22 cellular contexts compared by ENCODE assay signal in the genomic region with DNA sequence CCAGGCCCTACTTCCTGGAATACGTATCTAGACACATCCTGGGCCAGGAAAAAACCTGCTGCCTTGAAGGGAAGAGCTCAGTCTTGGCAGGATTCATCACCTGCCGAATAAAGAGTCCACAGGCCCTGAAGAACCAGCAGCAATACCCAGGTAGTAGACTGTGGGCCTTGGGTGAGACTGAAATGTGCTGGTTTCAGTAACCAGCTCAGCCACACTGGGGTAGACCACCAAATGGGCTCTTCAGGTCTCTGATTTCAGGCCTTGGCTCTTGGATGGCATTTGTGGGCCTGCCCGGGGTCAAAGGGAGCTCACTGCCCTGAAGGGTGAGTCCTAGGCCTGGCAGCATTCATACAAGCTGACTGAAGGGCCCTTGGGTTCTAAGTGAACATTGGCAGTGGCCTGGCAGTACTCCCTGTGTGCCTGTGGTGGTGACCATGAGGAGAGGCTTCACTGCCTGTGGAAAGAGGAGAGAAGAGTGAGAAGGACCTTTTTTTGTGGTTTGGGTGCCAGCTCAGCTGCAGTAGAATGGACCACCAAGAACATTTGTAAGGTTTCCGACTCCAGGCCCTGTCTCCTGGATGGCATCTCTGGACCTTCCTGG.
A peak's percentile ranks its signal among the peaks of the same experiment; 100 is the strongest.
DNase-seq lines count a peak whose midpoint lies in the region; ATAC-seq, FAIRE-seq and TF ChIP-seq lines count a peak whose summit lies in the region.
"Had no signal": no experiment of that assay in that cellular context is flagged by ENCODE, and none has a peak within 500 bp of the region (broad histone marks: within the 10 kb centered on the region; RNA-seq: fewer than 3 reads in every experiment).

No MANE protein-coding gene starts in this region.

- H3K27ac ChIP-seq in C4-2B, result peak overlapping the region; percentile 11; the same call in 1 of the 2 replicates
- no peak overlapping the region for H3K27ac ChIP-seq in coronary artery
- H3K27ac ChIP-seq: BLaER1 treated with 17β-estradiol and CSF1 and Interleukin-3, amounts not matched to agents 10 nM and 100 nM had no signal

- H3K36me3 ChIP-seq in H7 (replicated peaks; ENCODE audit: control insufficient read depth, insufficient read depth, low read length), result no peaks in the 10 kb centered on the region
- H3K36me3 ChIP-seq: BE2C; BLaER1 treated with 17β-estradiol and CSF1 and Interleukin-3, amounts not matched to agents 10 nM and 100 nM had no signal

- peak; percentile 37 for FAIRE-seq in urothelium cell line (lab: Jason Lieb, UNC)
- FAIRE-seq: A204.1, GM12891, GM18507, H54 had no signal

- DNase-seq in activated CD8-positive, alpha-beta memory T cell treated with anti-CD3 and anti-CD28 coated beads for 24 hours, result peak; percentile 32
- DNase-seq in activated CD8-positive, alpha-beta memory T cell treated with anti-CD3 and anti-CD28 coated beads, Interleukin-2, amount 50 U/mL, for 48 hours, result no peak
- peak; percentile 66 for DNase-seq in coronary artery (ENCODE audit: low spot score)
- no peak for DNase-seq in urothelium cell line (ENCODE audit: low spot score)
- no peak for DNase-seq in H7
- DNase-seq: BE2C; Calu3; CD4-positive, alpha-beta memory T cell; COR-L47; DMS53; DMS79 treated with DMSO at 0.1 percent for 48 hours; GF-D8; GOT3; HCEC 1CT had no signal

- H3K27me3 ChIP-seq in H7 (ENCODE audit: control insufficient read depth, insufficient read depth, low read length), result no peaks in the 10 kb centered on the region
- H3K27me3 ChIP-seq: BE2C; BLaER1 treated with 17β-estradiol and CSF1 and Interleukin-3, amounts not matched to agents 10 nM and 100 nM had no signal

- TF ChIP-seq CTCF in C4-2B (conservative IDR thresholded peaks at IDR 0.05) (no peak), coronary artery (IDR thresholded peaks at IDR 0.05) (no peak)

- no peak for ATAC-seq in HG02840 (IDR thresholded peaks at IDR 0.05; ENCODE audit: low FRiP score, unreplicated experiment)
- ATAC-seq in HG03108 (IDR thresholded peaks at IDR 0.05; ENCODE audit: unreplicated experiment), result no peak

- H3K4me3 ChIP-seq in coronary artery, result no peak overlapping the region
- H3K4me3 ChIP-seq in H7 (ENCODE audit: insufficient read depth, low read depth, low read length), result no peak overlapping the region
- H3K4me3 ChIP-seq: BLaER1 treated with 17β-estradiol and CSF1 and Interleukin-3, amounts not matched to agents 10 nM and 100 nM had no signal

Comparison
In these comparisons a context has a peak if more than half of its experiments do, and no peak if none do; other contexts are left out.
1. DNase-seq: peak in activated CD8-positive, alpha-beta memory T cell treated with anti-CD3 and anti-CD28 coated beads for 24 hours (single experiment) and coronary artery (single experiment); none in activated CD8-positive, alpha-beta memory T cell treated with anti-CD3 and anti-CD28 coated beads, Interleukin-2, amount 50 U/mL, for 48 hours (single experiment), urothelium cell line (single experiment) and H7 (single experiment).